In genomic region chr2:57855207-57855606, GRCh38 we compare ENCODE assay signal across 21 cellular contexts.
"Had no signal": no experiment of that assay in that cellular context is flagged by ENCODE, and none has a peak within 500 bp of the region (broad histone marks: within the 10 kb centered on the region; RNA-seq: fewer than 3 reads in every experiment).

No MANE protein-coding gene starts in this region.

- H3K4me3 ChIP-seq: PC-9, Peyer's patch, SJCRH30 had no signal

- ATAC-seq: HepG2, Right ventricle myocardium inferior, SK-N-SH treated with all-trans-retinoic acid at 6 μM for 48 hours had no signal

- H3K4me1 ChIP-seq: Peyer's patch, SJCRH30 had no signal

- H3K9me3 ChIP-seq: Peyer's patch, SJCRH30 had no signal

- H2AFZ ChIP-seq: PC-9 had no signal

- DNase-seq: IMR-90, MV-4-11, NCI-H1048, NCI-H1105, NCI-H1417, NCI-H1436 treated with DMSO at 0.1 percent for 48 hours, NCI-H1694, NCI-H187 treated with DMSO at 0.1 percent for 48 hours, NCI-H2081, NCI-H2107, NCI-H2227 treated with DMSO at 0.1 percent for 48 hours, NCI-H526 treated with DMSO at 0.1 percent for 48 hours, NCI-H774, PC-9, Peyer's patch, SHP77 treated with DMSO at 0.1 percent for 48 hours, SJCRH30 had no signal

- H3K36me3 ChIP-seq: Peyer's patch, SJCRH30 had no signal

- H3K27me3 ChIP-seq: Peyer's patch, SJCRH30 had no signal

- H3K9ac ChIP-seq: KMS-11 had no signal

- H3K27ac ChIP-seq: KMS-11, PC-9, Peyer's patch, SJCRH30 had no signal

- H3K4me2 ChIP-seq: KMS-11, PC-9 had no signal
